In genomic region chr5:100517301-100517974, GRCh38 we compare ENCODE assay signal across 10 cellular contexts. TPM values are rescaled to one million over a fixed set of nuclear protein-coding genes. Genes with fewer than 3 reads are reported as not detected.
DNase-seq lines count a peak whose midpoint lies in the region; ATAC-seq and TF ChIP-seq lines count a peak whose summit lies in the region.
"Had no signal": no experiment of that assay in that cellular context is flagged by ENCODE, and none has a peak within 500 bp of the region (broad histone marks: within the 10 kb centered on the region; RNA-seq: fewer than 3 reads in every experiment).

No MANE protein-coding gene starts in this region.

- ATAC-seq in HG02571 (IDR thresholded peaks at IDR 0.05; ENCODE audit: unreplicated experiment) (peak; percentile 41), HG02623 (IDR thresholded peaks at IDR 0.05; ENCODE audit: unreplicated experiment) (no peak)

- DNase-seq in NCI-H2081 treated with DMSO at 0.1 percent for 48 hours (lab: John Stamatoyannopoulos, UW) (peak; percentile 88), SHP77 treated with DMSO at 0.1 percent for 48 hours (lab: John Stamatoyannopoulos, UW) (peak; percentile 99), suprapubic skin (ENCODE audit: low spot score in 2 of 2) (peak in 1 of 2 donors; percentile 71), T1000 (lab: John Stamatoyannopoulos, UW) (no peak), medulla oblongata (ENCODE audit: extremely low spot score) (no peak)
- no peak for DNase-seq in activated T-cell treated with anti-CD3 and anti-CD28 coated beads, Interleukin-2, amount 50 U/mL, for 48 hours
- DNase-seq: NCI-H226; stimulated activated CD4-positive, alpha-beta T cell treated with anti-CD3 and anti-CD28 coated beads, Interleukin-1b, Interleukin-23, amount 100 ng/mL, for 48 hours had no signal

- peaks cover 15% of the 10 kb centered on the region for H3K4me1 ChIP-seq in suprapubic skin

- WGBS in suprapubic skin, result no CpG with 5 or more reads among the region's 5 CpGs

- TF ChIP-seq POLR2A in suprapubic skin (IDR thresholded peaks at IDR 0.05), result no peak

- TF ChIP-seq CTCF in suprapubic skin (IDR thresholded peaks at IDR 0.05), result peak; percentile 9 to 14

- peaks cover 3% of the 10 kb centered on the region for H3K9me3 ChIP-seq in suprapubic skin

- no peak for TF ChIP-seq EP300 in suprapubic skin (IDR thresholded peaks at IDR 0.05)

- no peaks in the 10 kb centered on the region for H3K27me3 ChIP-seq in suprapubic skin

- no peak overlapping the region for H3K27ac ChIP-seq in suprapubic skin

- no peaks in the 10 kb centered on the region for H3K36me3 ChIP-seq in suprapubic skin

- H3K4me3 ChIP-seq in suprapubic skin, result no peak overlapping the region

RNA-seq across cellular contexts. Expression of gene FAM174A, which starts 17.7 kb away (rescaled TPM):
- total RNA-seq in suprapubic skin, result 10 to 100 TPM; 27.8 to 57.3 (median 45.6) TPM

Comparison
In these comparisons a context has a peak if more than half of its experiments do, and no peak if none do; other contexts are left out.
1. DNase-seq: peak in NCI-H2081 treated with DMSO at 0.1 percent for 48 hours (single experiment) and SHP77 treated with DMSO at 0.1 percent for 48 hours (single experiment); none in activated T-cell treated with anti-CD3 and anti-CD28 coated beads, Interleukin-2, amount 50 U/mL, for 48 hours (0 of 2), T1000 (single experiment) and medulla oblongata (single experiment).